27 cellular contexts compared by ENCODE assay signal in genomic region chr1:183512450-183512849, GRCh38.
"Had no signal": no experiment of that assay in that cellular context is flagged by ENCODE, and none has a peak within 500 bp of the region (broad histone marks: within the 10 kb centered on the region; RNA-seq: fewer than 3 reads in every experiment).

No MANE protein-coding gene starts in this region.

- ATAC-seq: activated T-cell treated with anti-CD3 and anti-CD28 coated beads, Interleukin-2, amount 50 U/mL, for 4 hours; right cardiac atrium; stimulated activated naive B cell treated with anti-CD40 and anti-IgM and Interleukin-4, amounts not matched to agents 10 μg/mL and 1 μg/mL and 100 μg/mL, for 72 hours had no signal

- H3K4me3 Mint-ChIP-seq: activated CD4-positive, alpha-beta memory T cell treated with anti-CD3 and anti-CD28 coated beads for 36 hours; activated CD4-positive, alpha-beta T cell treated with anti-CD3 and anti-CD28 coated beads, Interleukin-2, amount 10 ng/mL, durations not matched to agents 24 days and 14 days; activated naive CD8-positive, alpha-beta T cell; activated T-cell treated with anti-CD3 and anti-CD28 coated beads, Interleukin-2, amount 50 U/mL, for 4 hours; mesothelial cell of epicardium; naive B cell; stimulated activated naive B cell treated with anti-CD40 and anti-IgM and Interleukin-4, amounts not matched to agents 10 μg/mL and 1 μg/mL and 100 μg/mL, for 72 hours had no signal

- H3K9me3 Mint-ChIP-seq: activated CD4-positive, alpha-beta memory T cell treated with anti-CD3 and anti-CD28 coated beads for 36 hours; activated CD4-positive, alpha-beta T cell treated with anti-CD3 and anti-CD28 coated beads, Interleukin-2, amount 10 ng/mL, durations not matched to agents 24 days and 14 days; activated T-cell treated with anti-CD3 and anti-CD28 coated beads, Interleukin-2, amount 50 U/mL, for 4 hours; activated T-helper 2 cell treated with anti-CD3 and anti-CD28 coated beads, Interferon-gamma antibody, Interleukin-2, Interleukin-4, amounts not matched to agents 10 μg/mL and 5 μg/mL and 100 μg/mL, durations not matched to agents 14 hours and 24 hours and 36 hours; mesothelial cell of epicardium; naive B cell; stimulated activated naive B cell treated with anti-CD40 and anti-IgM and Interleukin-4, amounts not matched to agents 10 μg/mL and 1 μg/mL and 100 μg/mL, for 72 hours had no signal

- H3K27me3 Mint-ChIP-seq: activated CD4-positive, alpha-beta memory T cell treated with anti-CD3 and anti-CD28 coated beads for 36 hours; activated CD4-positive, alpha-beta T cell treated with anti-CD3 and anti-CD28 coated beads, Interleukin-2, amount 10 ng/mL, durations not matched to agents 24 days and 14 days; activated naive CD8-positive, alpha-beta T cell; naive B cell; stimulated activated naive B cell treated with anti-CD40 and anti-IgM and Interleukin-4, amounts not matched to agents 10 μg/mL and 1 μg/mL and 100 μg/mL, for 72 hours had no signal

- DNase-seq: activated CD4-positive, alpha-beta memory T cell treated with anti-CD3 and anti-CD28 coated beads for 36 hours; activated CD4-positive, alpha-beta T cell treated with anti-CD3 and anti-CD28 coated beads, Interleukin-2, amount 10 ng/mL, durations not matched to agents 24 days and 14 days; activated CD4-positive, CD25-positive, alpha-beta regulatory T cell treated with anti-CD3 and anti-CD28 coated beads, Interleukin-2, amount 50 U/mL, for 72 hours; activated T-cell treated with anti-CD3 and anti-CD28 coated beads, Interleukin-2, amount 50 U/mL, for 4 hours; anterior cingulate cortex; cerebellar nuclear complex; colonic mucosa; effector CD8-positive, alpha-beta T cell; esophagus squamous epithelium; foreskin melanocyte; left ventricle myocardium inferior; naive B cell; posterior cingulate gyrus; right cardiac atrium; stimulated activated CD4-positive, alpha-beta T cell treated with anti-CD3 and anti-CD28 coated beads, Interleukin-15, amount 100 ng/mL, for 24 hours; stimulated activated CD4-positive, alpha-beta T cell treated with anti-CD3 and anti-CD28 coated beads, Interleukin-2, amount 100 ng/mL, for 24 hours; stimulated activated naive B cell treated with anti-CD40 and anti-IgM and Interleukin-4, amounts not matched to agents 10 μg/mL and 1 μg/mL and 100 μg/mL, for 72 hours; stomach; T-helper 9 cell; thyroid gland; upper lobe of left lung; WERI-Rb-1 had no signal

- FAIRE-seq: endometrium had no signal

- H3K9me3 ChIP-seq: colonic mucosa, esophagus squamous epithelium, left ventricle myocardium inferior, stomach, thyroid gland, upper lobe of left lung had no signal

- H3K4me3 ChIP-seq: colonic mucosa, esophagus squamous epithelium, left ventricle myocardium inferior, stomach, thyroid gland, upper lobe of left lung had no signal

- H3K27me3 ChIP-seq: colonic mucosa, esophagus squamous epithelium, stomach, thyroid gland, upper lobe of left lung had no signal

- H3K27ac ChIP-seq: colonic mucosa, epithelial cell of prostate, esophagus squamous epithelium, left ventricle myocardium inferior, stomach, thyroid gland, upper lobe of left lung, WERI-Rb-1 had no signal

- H3K36me3 Mint-ChIP-seq: naive B cell had no signal

- H3K36me3 ChIP-seq: colonic mucosa, thyroid gland had no signal

- H3K27ac Mint-ChIP-seq: activated CD4-positive, alpha-beta memory T cell treated with anti-CD3 and anti-CD28 coated beads for 36 hours; activated CD4-positive, alpha-beta T cell treated with anti-CD3 and anti-CD28 coated beads, Interleukin-2, amount 10 ng/mL, durations not matched to agents 24 days and 14 days; mesothelial cell of epicardium; stimulated activated naive B cell treated with anti-CD40 and anti-IgM and Interleukin-4, amounts not matched to agents 10 μg/mL and 1 μg/mL and 100 μg/mL, for 72 hours had no signal
